ENCODE assay signal across 8 cellular contexts in the genomic region with DNA sequence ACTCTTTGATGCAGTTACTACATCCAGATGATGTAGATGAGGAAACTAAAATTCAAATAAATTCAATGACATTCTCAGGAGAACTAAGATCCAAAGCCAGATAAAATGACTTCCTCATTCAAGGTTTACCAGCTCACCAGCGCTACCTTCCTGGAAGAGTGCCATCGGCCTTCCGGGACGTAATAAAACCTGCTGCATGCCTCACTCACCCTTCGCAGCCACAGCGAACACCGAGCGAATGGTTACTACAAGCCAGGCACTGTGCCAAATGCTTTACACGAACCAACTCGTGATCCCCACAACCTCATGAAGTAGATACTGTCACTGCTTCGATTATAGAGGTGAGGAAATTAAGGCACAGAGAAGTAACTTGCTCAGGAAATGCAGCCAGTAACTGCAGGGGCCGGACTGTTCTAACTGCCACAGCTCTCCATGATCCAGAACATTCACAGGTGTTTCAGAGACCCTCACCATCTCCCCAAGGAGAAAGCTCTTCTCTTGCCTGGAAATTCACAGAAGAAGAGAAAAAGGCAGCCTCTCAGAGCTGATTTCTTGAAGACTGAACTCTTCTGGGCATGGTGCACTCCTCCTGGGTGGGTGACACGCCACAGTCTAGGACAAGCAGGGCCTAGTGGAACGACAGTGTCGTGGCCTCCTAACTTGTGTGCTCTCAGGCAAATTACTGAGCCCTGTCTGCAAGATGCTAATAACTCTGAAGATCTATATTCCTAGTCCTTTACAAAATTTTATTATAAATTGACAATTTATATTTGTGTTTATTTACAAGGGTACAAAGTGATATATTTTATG. TPM values are rescaled to one million over a fixed set of nuclear protein-coding genes. Genes with fewer than 3 reads are reported as not detected.
DNase-seq lines count a peak whose midpoint lies in the region; ATAC-seq and TF ChIP-seq lines count a peak whose summit lies in the region.

No MANE protein-coding gene starts in this region.

- H3K36me3 ChIP-seq in colonic mucosa, result no peaks in the 10 kb centered on the region

- peak overlapping the region; percentile 46 for H3K27ac ChIP-seq in colonic mucosa

- no peaks in the 10 kb centered on the region for H3K27me3 ChIP-seq in colonic mucosa

- no peaks in the 10 kb centered on the region for H3K9me3 ChIP-seq in colonic mucosa

- H3K4me1 ChIP-seq in colonic mucosa, result peaks cover 2% of the 10 kb centered on the region

- peak overlapping the region; percentile 22 to 30 for H3K9ac ChIP-seq in colonic mucosa (ENCODE audit: low read depth in 2 of 2, low read length in 2 of 2)

- intact Hi-C loops in colonic mucosa (cut with DNase I), result no loop called here
- intact Hi-C loops in posterior vena cava (cut with DNase I), result no loop called here

- TF ChIP-seq CTCF in colonic mucosa (IDR thresholded peaks at IDR 0.05), result no peak

- no peak overlapping the region for H3K4me3 ChIP-seq in colonic mucosa

- ATAC-seq in HG02610 (IDR thresholded peaks at IDR 0.05; ENCODE audit: unreplicated experiment), result no peak

- DNase-seq in KG1 (lab: John Stamatoyannopoulos, UW) (peak; percentile 38), UCSD-AML1 (lab: John Stamatoyannopoulos, UW; ENCODE audit: unreplicated experiment) (peak; percentile 53), colonic mucosa (peak; percentile 96), foreskin melanocyte (no peak), NCI-H1417 treated with DMSO at 0.1 percent for 48 hours (lab: John Stamatoyannopoulos, UW) (no peak), posterior vena cava (ENCODE audit: low spot score) (no peak)
- DNase-seq in stimulated activated CD4-positive, alpha-beta T cell treated with anti-CD3 and anti-CD28 coated beads, TNF-alpha, amount 100 ng/mL, for 24 hours (ENCODE audit: low read depth in 3 of 3), result peak in 2 of 3 experiments; percentile 15 to 50

RNA-seq across cellular contexts. Expression of a gene that starts 46.8 kb away (rescaled TPM):
- total RNA-seq in colonic mucosa, result 10 to 100 TPM in 1 of 2 donors, 1 to 10 TPM in 1; 7.0 to 11.2 TPM
- total RNA-seq in posterior vena cava, result 10 to 100 TPM; 41.3 to 64.2 TPM

RNA-seq across cellular contexts. Expression of a gene that starts 59.8 kb away (rescaled TPM):
- total RNA-seq in colonic mucosa (10 to 100 TPM; 41.0 to 49.8 TPM), posterior vena cava (10 to 100 TPM; 17.4 to 21.2 TPM)

Comparison
In these comparisons a context has a peak if more than half of its experiments do, and no peak if none do; other contexts are left out.
1. DNase-seq: peak in KG1 (single experiment), UCSD-AML1 (single experiment), colonic mucosa (single experiment) and stimulated activated CD4-positive, alpha-beta T cell treated with anti-CD3 and anti-CD28 coated beads, TNF-alpha, amount 100 ng/mL, for 24 hours (2 of 3); none in foreskin melanocyte (single experiment), NCI-H1417 treated with DMSO at 0.1 percent for 48 hours (single experiment) and posterior vena cava (single experiment).